13 cellular contexts compared by ENCODE assay signal in genomic region chr10:43384252-43385221, GRCh38. TPM values are rescaled to one million over a fixed set of nuclear protein-coding genes. Genes with fewer than 3 reads are reported as not detected.
DNase-seq lines count a peak whose midpoint lies in the region; ATAC-seq and TF ChIP-seq lines count a peak whose summit lies in the region.
"Had no signal": no experiment of that assay in that cellular context is flagged by ENCODE, and none has a peak within 500 bp of the region (broad histone marks: within the 10 kb centered on the region; RNA-seq: fewer than 3 reads in every experiment).

No MANE protein-coding gene starts in this region.

- intact Hi-C loops in activated CD4-positive, alpha-beta memory T cell treated with anti-CD3 and anti-CD28 coated beads for 36 hours (cut with micrococcal nuclease): no loop called here
- intact Hi-C loops in Panc1 (cut with micrococcal nuclease; ENCODE audit: unreplicated experiment) (no loop called here), gastrocnemius medialis (cut with DNase I; ENCODE audit: low total_unique reads) (no loop called here)

- H3K27me3 ChIP-seq in Panc1 (ENCODE audit: control insufficient read depth, insufficient read depth, low read length) (no peaks in the 10 kb centered on the region), cardiac muscle cell (no peaks in the 10 kb centered on the region), gastrocnemius medialis (no peaks in the 10 kb centered on the region)

- H3K4me3 ChIP-seq in Panc1 (ENCODE audit: low read depth in 2 of 2, low read length in 2 of 2): no peak overlapping the region
- no peak overlapping the region for H3K4me3 ChIP-seq in cardiac muscle cell
- H3K4me3 ChIP-seq in gastrocnemius medialis: no peak overlapping the region

- H3K36me3 Mint-ChIP-seq in activated CD4-positive, alpha-beta memory T cell treated with anti-CD3 and anti-CD28 coated beads for 36 hours: peaks cover 31% of the 10 kb centered on the region
- peaks cover 48% of the 10 kb centered on the region for H3K36me3 Mint-ChIP-seq in activated CD4-positive, alpha-beta memory T cell treated with anti-CD3 and anti-CD28 coated beads, Interleukin-2, amount 10 ng/mL, durations not matched to agents 7 days and 5 days (ENCODE audit: low read depth)
- H3K36me3 Mint-ChIP-seq in stimulated activated naive CD8-positive, alpha-beta T cell treated with anti-CD3 and anti-CD28 coated beads, Interleukin-15, Interleukin-2, amounts not matched to agents 100 ng/mL and 50 ng/mL, for 24 hours (ENCODE audit: low read depth): peaks cover 40% of the 10 kb centered on the region

- BruUV-seq in Panc1 (replicated peaks; lab: Mats Ljungman, UMichigan): no TSS peak

- peaks cover 35% of the 10 kb centered on the region for H3K36me3 ChIP-seq in Panc1 (ENCODE audit: control insufficient read depth, insufficient read depth, low read length)
- peaks cover 36% of the 10 kb centered on the region for H3K36me3 ChIP-seq in cardiac muscle cell
- H3K36me3 ChIP-seq in gastrocnemius medialis: peaks cover 0 to 38% of the 10 kb centered on the region in 2 donors

- H3K9me3 Mint-ChIP-seq in activated CD4-positive, alpha-beta memory T cell treated with anti-CD3 and anti-CD28 coated beads for 36 hours: no peaks in the 10 kb centered on the region
- no peaks in the 10 kb centered on the region for H3K9me3 Mint-ChIP-seq in activated CD4-positive, alpha-beta memory T cell treated with anti-CD3 and anti-CD28 coated beads, Interleukin-2, amount 10 ng/mL, durations not matched to agents 7 days and 5 days
- no peaks in the 10 kb centered on the region for H3K9me3 Mint-ChIP-seq in stimulated activated naive CD8-positive, alpha-beta T cell treated with anti-CD3 and anti-CD28 coated beads, Interleukin-15, Interleukin-2, amounts not matched to agents 100 ng/mL and 50 ng/mL, for 24 hours

- no peak for TF ChIP-seq POLR2A in gastrocnemius medialis (IDR thresholded peaks at IDR 0.05)

- H3K27ac Mint-ChIP-seq in activated CD4-positive, alpha-beta memory T cell treated with anti-CD3 and anti-CD28 coated beads for 36 hours: peak overlapping the region; percentile 52
- H3K27ac Mint-ChIP-seq in activated CD4-positive, alpha-beta memory T cell treated with anti-CD3 and anti-CD28 coated beads, Interleukin-2, amount 10 ng/mL, durations not matched to agents 7 days and 5 days: no peak overlapping the region
- H3K27ac Mint-ChIP-seq in stimulated activated naive CD8-positive, alpha-beta T cell treated with anti-CD3 and anti-CD28 coated beads, Interleukin-15, Interleukin-2, amounts not matched to agents 100 ng/mL and 50 ng/mL, for 24 hours: peak overlapping the region; percentile 42

- no peak for DNase-seq in activated CD4-positive, alpha-beta memory T cell treated with anti-CD3 and anti-CD28 coated beads for 36 hours
- no peak for DNase-seq in activated CD4-positive, alpha-beta memory T cell treated with anti-CD3 and anti-CD28 coated beads, Interleukin-2, amount 10 ng/mL, durations not matched to agents 7 days and 5 days
- no peak for DNase-seq in Panc1 (ENCODE audit: low read depth, low spot score)
- DNase-seq in cardiac muscle cell (ENCODE audit: low read depth in 1 of 2, low spot score in 1 of 2): no peak
- DNase-seq in Ammon's horn (ENCODE audit: low spot score): no peak
- DNase-seq in gastrocnemius medialis: no peak
- DNase-seq: glutamatergic neuron, NCI-H446 had no signal

- H3K4me3 Mint-ChIP-seq in activated CD4-positive, alpha-beta memory T cell treated with anti-CD3 and anti-CD28 coated beads for 36 hours: no peak overlapping the region
- no peak overlapping the region for H3K4me3 Mint-ChIP-seq in activated CD4-positive, alpha-beta memory T cell treated with anti-CD3 and anti-CD28 coated beads, Interleukin-2, amount 10 ng/mL, durations not matched to agents 7 days and 5 days
- no peak overlapping the region for H3K4me3 Mint-ChIP-seq in stimulated activated naive CD8-positive, alpha-beta T cell treated with anti-CD3 and anti-CD28 coated beads, Interleukin-15, Interleukin-2, amounts not matched to agents 100 ng/mL and 50 ng/mL, for 24 hours

- peaks cover 9% of the 10 kb centered on the region for H3K4me1 ChIP-seq in Panc1 (ENCODE audit: control insufficient read depth, insufficient read depth, low read length)
- no peaks in the 10 kb centered on the region for H3K4me1 ChIP-seq in cardiac muscle cell (ENCODE audit: low read depth)
- no peaks in the 10 kb centered on the region for H3K4me1 ChIP-seq in gastrocnemius medialis

- in situ Hi-C loops in Panc1 (cut with HindIII; ENCODE audit: low pct_unique_long_range_greater_than_20kb, low sequenced_read_pairs): no loop called here
- in situ Hi-C loops in gastrocnemius medialis (cut with MboI; ENCODE audit: low sequenced_read_pairs in 4 of 4): no loop called here

- H3K27ac ChIP-seq in Panc1 (ENCODE audit: low read length) (no peak overlapping the region; the same call in 1 of the 2 replicates), cardiac muscle cell (peak overlapping the region; percentile 6), gastrocnemius medialis (no peak overlapping the region)

- POLR2A ChIA-PET in activated CD4-positive, alpha-beta memory T cell treated with anti-CD3 and anti-CD28 coated beads for 36 hours (lab: Charles Lee): interaction anchor here (1.4 to 3.9 kb wide), 2 partner anchors 11 to 245 kb away, joined by 3 to 21 read pairs; no protein-coding TSS in a partner anchor
- POLR2A ChIA-PET in activated CD4-positive, alpha-beta memory T cell treated with anti-CD3 and anti-CD28 coated beads, Interleukin-2, amount 10 ng/mL, durations not matched to agents 7 days and 5 days (lab: Charles Lee): interaction anchor here (0.7 to 2.5 kb wide), 2 partner anchors 11 to 264 kb away, joined by 3 to 12 read pairs; no protein-coding TSS in a partner anchor
- POLR2A ChIA-PET in Panc1 (lab: Charles Lee): interaction anchor here (0.6 to 1.2 kb wide), 3 partner anchors 11 to 105 kb away, joined by 3 to 14 read pairs (median 5); no protein-coding TSS in a partner anchor

- peaks cover 27% of the 10 kb centered on the region for H3K4me1 Mint-ChIP-seq in activated CD4-positive, alpha-beta memory T cell treated with anti-CD3 and anti-CD28 coated beads for 36 hours (ENCODE audit: low read depth)
- H3K4me1 Mint-ChIP-seq in activated CD4-positive, alpha-beta memory T cell treated with anti-CD3 and anti-CD28 coated beads, Interleukin-2, amount 10 ng/mL, durations not matched to agents 7 days and 5 days: peaks cover 42% of the 10 kb centered on the region
- peaks cover 27% of the 10 kb centered on the region for H3K4me1 Mint-ChIP-seq in stimulated activated naive CD8-positive, alpha-beta T cell treated with anti-CD3 and anti-CD28 coated beads, Interleukin-15, Interleukin-2, amounts not matched to agents 100 ng/mL and 50 ng/mL, for 24 hours (ENCODE audit: low read depth)

- CTCF ChIA-PET in activated CD4-positive, alpha-beta memory T cell treated with anti-CD3 and anti-CD28 coated beads for 36 hours (lab: Charles Lee): interaction anchor here (1.5 kb wide), 1 partner anchor 77 kb away, joined by 5 read pairs; no protein-coding TSS in a partner anchor
- CTCF ChIA-PET in activated CD4-positive, alpha-beta memory T cell treated with anti-CD3 and anti-CD28 coated beads, Interleukin-2, amount 10 ng/mL, durations not matched to agents 7 days and 5 days (lab: Charles Lee): interaction anchor here (1.0 kb wide), 1 partner anchor 180 kb away, joined by 3 read pairs; no protein-coding TSS in a partner anchor
- CTCF ChIA-PET in Panc1 (lab: Charles Lee): no interaction called here

- H3K27me3 Mint-ChIP-seq in activated CD4-positive, alpha-beta memory T cell treated with anti-CD3 and anti-CD28 coated beads for 36 hours: no peaks in the 10 kb centered on the region
- no peaks in the 10 kb centered on the region for H3K27me3 Mint-ChIP-seq in activated CD4-positive, alpha-beta memory T cell treated with anti-CD3 and anti-CD28 coated beads, Interleukin-2, amount 10 ng/mL, durations not matched to agents 7 days and 5 days
- no peaks in the 10 kb centered on the region for H3K27me3 Mint-ChIP-seq in stimulated activated naive CD8-positive, alpha-beta T cell treated with anti-CD3 and anti-CD28 coated beads, Interleukin-15, Interleukin-2, amounts not matched to agents 100 ng/mL and 50 ng/mL, for 24 hours

- ATAC-seq in Panc1 (peak; percentile 70), gastrocnemius medialis (no peak), HG03432 (IDR thresholded peaks at IDR 0.05; ENCODE audit: unreplicated experiment) (no peak)

- no peak for TF ChIP-seq CTCF in Panc1 (IDR thresholded peaks at IDR 0.05)
- no peak for TF ChIP-seq CTCF in cardiac muscle cell (IDR thresholded peaks at IDR 0.05; ENCODE audit: low read depth, low read length)
- TF ChIP-seq CTCF in gastrocnemius medialis (IDR thresholded peaks at IDR 0.05 in 4 of 5, conservative IDR thresholded peaks at IDR 0.05 in 1 of 5): no peak

- H3K9me3 ChIP-seq in Panc1 (ENCODE audit: control insufficient read depth, insufficient read depth, low read depth, low read length): no peaks in the 10 kb centered on the region
- no peaks in the 10 kb centered on the region for H3K9me3 ChIP-seq in cardiac muscle cell (ENCODE audit: low read depth)
- H3K9me3 ChIP-seq in gastrocnemius medialis: no peaks in the 10 kb centered on the region

RNA-seq across cellular contexts. Expression of gene FXYD4, which starts 13.1 kb away (rescaled TPM):
- not detected for total RNA-seq in activated CD4-positive, alpha-beta memory T cell treated with anti-CD3 and anti-CD28 coated beads for 36 hours
- total RNA-seq in activated CD4-positive, alpha-beta memory T cell treated with anti-CD3 and anti-CD28 coated beads, Interleukin-2, amount 10 ng/mL, durations not matched to agents 7 days and 5 days: not detected
- not detected for total RNA-seq in Panc1 (2021; ENCODE audit: unreplicated experiment)
- not detected for polyA plus RNA-seq in Panc1 (2012; ENCODE audit: insufficient read length)
- not detected in 2 replicates for total RNA-seq in cardiac muscle cell
- polyA plus RNA-seq in cardiac muscle cell: 0.67 TPM in 1 of 2 replicates, not detected in the other
- not detected for total RNA-seq in gastrocnemius medialis
- total RNA-seq: LHCN-M2, mononuclear cell, skeletal muscle tissue had no signal

RNA-seq across cellular contexts. Expression of gene HNRNPF, which starts 24.4 kb away (rescaled TPM):
- 100 to 1,000 TPM; 504 to 518 TPM for total RNA-seq in activated CD4-positive, alpha-beta memory T cell treated with anti-CD3 and anti-CD28 coated beads for 36 hours
- total RNA-seq in activated CD4-positive, alpha-beta memory T cell treated with anti-CD3 and anti-CD28 coated beads, Interleukin-2, amount 10 ng/mL, durations not matched to agents 7 days and 5 days: 100 to 1,000 TPM; 477 to 494 TPM
- total RNA-seq in Panc1 (2021; ENCODE audit: unreplicated experiment) (466 TPM), cardiac muscle cell (180 and 189 TPM in 2 replicates), gastrocnemius medialis (100 to 1,000 TPM in 1 of 4 donors, 10 to 100 TPM in 3; 69.2 to 111 (median 90.6) TPM)
- polyA plus RNA-seq in Panc1 (2012; ENCODE audit: insufficient read length): 374 TPM
- polyA plus RNA-seq in cardiac muscle cell: 111 and 130 TPM in 2 replicates

RNA-seq across cellular contexts. Expression of gene ZNF487, which starts 52.4 kb away (rescaled TPM):
- total RNA-seq in activated CD4-positive, alpha-beta memory T cell treated with anti-CD3 and anti-CD28 coated beads for 36 hours: 1 to 10 TPM; 2.2 to 2.6 TPM
- total RNA-seq in activated CD4-positive, alpha-beta memory T cell treated with anti-CD3 and anti-CD28 coated beads, Interleukin-2, amount 10 ng/mL, durations not matched to agents 7 days and 5 days: 1 to 10 TPM; 6.1 TPM
- total RNA-seq in Panc1 (2021; ENCODE audit: unreplicated experiment) (7.6 TPM), cardiac muscle cell (8.8 and 9.0 TPM in 2 replicates), gastrocnemius medialis (1 to 10 TPM in 3 of 4 donors, under 1 TPM in 1; 0.80 to 2.4 (median 1.7) TPM)
- polyA plus RNA-seq in Panc1 (2012; ENCODE audit: insufficient read length): 6.6 TPM
- 5.3 and 6.0 TPM in 2 replicates for polyA plus RNA-seq in cardiac muscle cell
